Comparison of ENCODE assay signal across 4 cellular contexts in genomic region chr17:57418463-57419246, GRCh38.
A peak's percentile ranks its signal among the peaks of the same experiment; 100 is the strongest.
TF ChIP-seq lines count a peak whose summit lies in the region.

No MANE protein-coding gene starts in this region.

TF ChIP-seq in HepG2, 621 proteins besides CTCF, POLR2A, EP300 and RAD21:
- TF ChIP-seq ZMYM4 (CRISPR knock-in tag; IDR thresholded peaks at IDR 0.05) (no peak), RBM22 (optimal IDR thresholded peaks at IDR 0.05; ENCODE audit: low read length) (peak; percentile 8)

TF ChIP-seq in GM23338, 12 proteins besides CTCF, POLR2A, EP300 and RAD21 (continues in another document):
- TF ChIP-seq POLR2AphosphoS5 (IDR thresholded peaks at IDR 0.05; ENCODE audit: low read depth) (no peak), ZNF114 (CRISPR knock-in tag; IDR thresholded peaks at IDR 0.05) (no peak), NANOG (IDR thresholded peaks at IDR 0.05; ENCODE audit: borderline replicate concordance) (no peak), REST (IDR thresholded peaks at IDR 0.05; ENCODE audit: unreplicated experiment) (no peak), JUNB (IDR thresholded peaks at IDR 0.05; ENCODE audit: unreplicated experiment) (no peak), ZNF331 (CRISPR knock-in tag; IDR thresholded peaks at IDR 0.05; ENCODE audit: low read depth) (no peak), EZH2phosphoT487 (IDR thresholded peaks at IDR 0.05; ENCODE audit: unreplicated experiment) (no peak)
- TF ChIP-seq, protein P1, sequence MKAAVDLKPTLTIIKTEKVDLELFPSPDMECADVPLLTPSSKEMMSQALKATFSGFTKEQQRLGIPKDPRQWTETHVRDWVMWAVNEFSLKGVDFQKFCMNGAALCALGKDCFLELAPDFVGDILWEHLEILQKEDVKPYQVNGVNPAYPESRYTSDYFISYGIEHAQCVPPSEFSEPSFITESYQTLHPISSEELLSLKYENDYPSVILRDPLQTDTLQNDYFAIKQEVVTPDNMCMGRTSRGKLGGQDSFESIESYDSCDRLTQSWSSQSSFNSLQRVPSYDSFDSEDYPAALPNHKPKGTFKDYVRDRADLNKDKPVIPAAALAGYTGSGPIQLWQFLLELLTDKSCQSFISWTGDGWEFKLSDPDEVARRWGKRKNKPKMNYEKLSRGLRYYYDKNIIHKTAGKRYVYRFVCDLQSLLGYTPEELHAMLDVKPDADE (IDR thresholded peaks at IDR 0.05): no peak

TF ChIP-seq in GM12878, 131 proteins besides CTCF, POLR2A, EP300 and RAD21:
- TF ChIP-seq USF1 (IDR thresholded peaks at IDR 0.05; ENCODE audit: borderline replicate concordance, extremely low read length, insufficient read depth, low read depth, low read length) (peak; percentile 37), EED (IDR thresholded peaks at IDR 0.05; ENCODE audit: low read depth) (peak; percentile 54; the same call in 1 of the 2 replicates), RUNX3 (IDR thresholded peaks at IDR 0.05; ENCODE audit: low read length) (peak; percentile 74), IKZF2 (IDR thresholded peaks at IDR 0.05) (peak; percentile 34 to 66; a peak in 2 of 4 replicates), BACH1 (IDR thresholded peaks at IDR 0.05; ENCODE audit: borderline replicate concordance) (no peak), SUZ12 (IDR thresholded peaks at IDR 0.05; ENCODE audit: unreplicated experiment) (no peak), NFXL1 (IDR thresholded peaks at IDR 0.05; ENCODE audit: borderline replicate concordance) (no peak), ZNF384 (IDR thresholded peaks at IDR 0.05; ENCODE audit: borderline replicate concordance, low read depth, low read length) (no peak), E2F8 (IDR thresholded peaks at IDR 0.05; ENCODE audit: low read depth, partially characterized antibody) (no peak), IRF4 (IDR thresholded peaks at IDR 0.05; ENCODE audit: low read depth, low read length) (no peak), RAD51 (IDR thresholded peaks at IDR 0.05) (peak; percentile 86), IKZF1 (conservative IDR thresholded peaks at IDR 0.05) (peak; percentile 41; the same call in 1 of the 2 replicates), RELA (IDR thresholded peaks at IDR 0.05; ENCODE audit: borderline replicate concordance, partially characterized antibody) (no peak), HDGF (IDR thresholded peaks at IDR 0.05) (no peak)
- TF ChIP-seq, protein P2, sequence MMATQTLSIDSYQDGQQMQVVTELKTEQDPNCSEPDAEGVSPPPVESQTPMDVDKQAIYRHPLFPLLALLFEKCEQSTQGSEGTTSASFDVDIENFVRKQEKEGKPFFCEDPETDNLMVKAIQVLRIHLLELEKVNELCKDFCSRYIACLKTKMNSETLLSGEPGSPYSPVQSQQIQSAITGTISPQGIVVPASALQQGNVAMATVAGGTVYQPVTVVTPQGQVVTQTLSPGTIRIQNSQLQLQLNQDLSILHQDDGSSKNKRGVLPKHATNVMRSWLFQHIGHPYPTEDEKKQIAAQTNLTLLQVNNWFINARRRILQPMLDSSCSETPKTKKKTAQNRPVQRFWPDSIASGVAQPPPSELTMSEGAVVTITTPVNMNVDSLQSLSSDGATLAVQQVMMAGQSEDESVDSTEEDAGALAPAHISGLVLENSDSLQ (IDR thresholded peaks at IDR 0.05): peak; percentile 50

TF ChIP-seq in HEK293T, 16 proteins besides CTCF, POLR2A, EP300 and RAD21:
- no peak for TF ChIP-seq CTBP1 (IDR thresholded peaks at IDR 0.05; ENCODE audit: borderline replicate concordance)
- TF ChIP-seq TARDBP (IDR thresholded peaks at IDR 0.05): no peak
- no peak for TF ChIP-seq ELF4 (IDR thresholded peaks at IDR 0.05)
- no peak for TF ChIP-seq FOXK2 (IDR thresholded peaks at IDR 0.05)
- TF ChIP-seq NFRKB (IDR thresholded peaks at IDR 0.05): no peak
- TF ChIP-seq SP1 (IDR thresholded peaks at IDR 0.05): no peak
- no peak for TF ChIP-seq BHLHE40 (IDR thresholded peaks at IDR 0.05; ENCODE audit: borderline replicate concordance)
- no peak for TF ChIP-seq FOXM1 (IDR thresholded peaks at IDR 0.05; ENCODE audit: borderline replicate concordance)
- no peak for TF ChIP-seq L3MBTL2 (conservative IDR thresholded peaks at IDR 0.05)
- TF ChIP-seq LEF1 (IDR thresholded peaks at IDR 0.05; ENCODE audit: borderline replicate concordance): no peak
